13 cellular contexts compared by ENCODE assay signal in genomic region chr21:25509862-25510261, GRCh38.
DNase-seq lines count a peak whose midpoint lies in the region; ATAC-seq and TF ChIP-seq lines count a peak whose summit lies in the region.
"Had no signal": no experiment of that assay in that cellular context is flagged by ENCODE, and none has a peak within 500 bp of the region (broad histone marks: within the 10 kb centered on the region; RNA-seq: fewer than 3 reads in every experiment).

No MANE protein-coding gene starts in this region.

- H3K27ac Mint-ChIP-seq in activated CD4-positive, alpha-beta memory T cell treated with anti-CD3 and anti-CD28 coated beads for 36 hours, result peak overlapping the region; percentile 84
- H3K27ac Mint-ChIP-seq in CD14-positive monocyte, result no peak overlapping the region

- H3K4me3 Mint-ChIP-seq in activated CD4-positive, alpha-beta memory T cell treated with anti-CD3 and anti-CD28 coated beads for 36 hours, result peak overlapping the region; percentile 64
- H3K4me3 Mint-ChIP-seq in CD14-positive monocyte, result no peak overlapping the region

- H3K27me3 Mint-ChIP-seq in activated CD4-positive, alpha-beta memory T cell treated with anti-CD3 and anti-CD28 coated beads for 36 hours, result no peaks in the 10 kb centered on the region
- peaks cover 0 to 4% (median 0%) of the 10 kb centered on the region in 3 donors for H3K27me3 Mint-ChIP-seq in CD14-positive monocyte (ENCODE audit: low read depth in 3 of 3)

- TF ChIP-seq CTCF in GM13976 (IDR thresholded peaks at IDR 0.05; ENCODE audit: borderline replicate concordance, control extremely low read depth, extremely low read depth, insufficient read depth, missing control alignments), result no peak
- TF ChIP-seq CTCF in CD14-positive monocyte (IDR thresholded peaks at IDR 0.05), result no peak

- DNase-seq in GM13976 (ENCODE audit: low spot score) (peak; percentile 29), CD14-positive monocyte (ENCODE audit: low spot score) (no peak), NCI-H2171 (lab: John Stamatoyannopoulos, UW) (no peak)
- DNase-seq in activated CD4-positive, alpha-beta memory T cell treated with anti-CD3 and anti-CD28 coated beads for 36 hours, result no peak
- DNase-seq in activated CD8-positive, alpha-beta memory T cell treated with anti-CD3 and anti-CD28 coated beads, Interleukin-2, amount 50 U/mL, for 48 hours, result no peak
- DNase-seq: activated effector memory CD4-positive, alpha-beta T cell treated with anti-CD3 and anti-CD28 coated beads, Interleukin-2, amount 50 U/mL, for 16 hours; cortex of kidney; foreskin melanocyte; NCI-H1092 treated with DMSO at 0.1 percent for 48 hours; stimulated activated CD4-positive, alpha-beta T cell treated with anti-CD3 and anti-CD28 coated beads, Interleukin-2, amount 100 ng/mL, for 24 hours had no signal

- no peaks in the 10 kb centered on the region for H3K9me3 Mint-ChIP-seq in activated CD4-positive, alpha-beta memory T cell treated with anti-CD3 and anti-CD28 coated beads for 36 hours
- H3K9me3 Mint-ChIP-seq in CD14-positive monocyte, result peaks cover 0 to 8% (median 2%) of the 10 kb centered on the region in 7 donors

- intact Hi-C loops in activated CD4-positive, alpha-beta memory T cell treated with anti-CD3 and anti-CD28 coated beads for 36 hours (cut with micrococcal nuclease), result loop anchor here (1.0 to 10.0 kb wide), 6 partner anchors 8 to 225 kb away; partner anchors contain the start of genes ATP5PF and GABPA
- intact Hi-C loops in CD14-positive monocyte (cut with micrococcal nuclease), result no loop called here

- ATAC-seq in GM19023 (IDR thresholded peaks at IDR 0.05; ENCODE audit: unreplicated experiment), result peak; percentile 53
- peak; percentile 56 for ATAC-seq in HG02852 (IDR thresholded peaks at IDR 0.05; ENCODE audit: unreplicated experiment)
- no peak for ATAC-seq in HG03196 (IDR thresholded peaks at IDR 0.05; ENCODE audit: unreplicated experiment)

- H3K36me3 Mint-ChIP-seq in activated CD4-positive, alpha-beta memory T cell treated with anti-CD3 and anti-CD28 coated beads for 36 hours, result peaks cover 15% of the 10 kb centered on the region
- H3K36me3 Mint-ChIP-seq in CD14-positive monocyte, result no peaks in the 10 kb centered on the region

- in situ Hi-C loops in GM13976 (cut with MboI; ENCODE audit: low sequenced_read_pairs, unreplicated experiment), result loop anchor here (10.0 kb wide), 1 partner anchor 85 kb away; no protein-coding TSS in a partner anchor

- CTCF ChIA-PET in activated CD4-positive, alpha-beta memory T cell treated with anti-CD3 and anti-CD28 coated beads for 36 hours (lab: Charles Lee), result no interaction called here

- peaks cover 61% of the 10 kb centered on the region for H3K4me1 Mint-ChIP-seq in activated CD4-positive, alpha-beta memory T cell treated with anti-CD3 and anti-CD28 coated beads for 36 hours (ENCODE audit: low read depth)
- peaks cover 2% of the 10 kb centered on the region for H3K4me1 Mint-ChIP-seq in CD14-positive monocyte

- POLR2A ChIA-PET in activated CD4-positive, alpha-beta memory T cell treated with anti-CD3 and anti-CD28 coated beads for 36 hours (lab: Charles Lee), result interaction anchor here (0.9 to 6.3 kb wide), 7 partner anchors 8 to 68 kb away, joined by 4 to 182 read pairs (median 79); no protein-coding TSS in a partner anchor
